Comparison of ENCODE assay signal across 1 cellular context in the genomic region with DNA sequence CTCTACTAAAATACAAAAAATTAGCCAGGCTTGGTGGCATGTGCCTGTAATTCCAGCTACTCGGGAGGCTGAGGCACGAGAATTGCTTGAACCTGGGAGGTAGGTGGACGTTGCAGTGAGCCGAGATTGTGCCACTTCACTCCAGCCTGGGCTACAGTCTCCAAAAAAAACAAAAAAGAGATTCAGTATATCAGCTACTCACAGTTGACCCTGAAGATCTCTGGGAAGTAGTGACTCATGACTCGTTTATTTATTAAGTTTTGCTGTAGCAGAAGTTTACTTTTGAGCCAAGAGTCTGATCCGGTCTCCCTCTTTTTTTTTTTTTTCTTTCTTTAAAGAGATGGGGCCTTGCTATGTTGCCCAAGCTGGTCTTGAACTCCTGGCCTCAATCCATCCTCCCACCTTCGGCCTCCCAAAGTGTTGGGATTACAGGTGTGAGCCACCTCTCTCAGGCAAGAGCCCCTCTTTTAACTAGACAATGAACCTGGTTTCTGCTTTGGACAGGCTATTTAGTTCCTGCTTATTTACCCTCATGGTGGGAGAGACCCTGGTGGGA.
TF ChIP-seq lines count a peak whose summit lies in the region.

No MANE protein-coding gene starts in this region.

TF ChIP-seq in H1, 55 proteins besides CTCF, POLR2A, EP300 and RAD21:
- TF ChIP-seq ZNF274 (IDR thresholded peaks at IDR 0.05; ENCODE audit: borderline replicate concordance, extremely low read depth, low read length) (no peak), NRF1 (IDR thresholded peaks at IDR 0.05; ENCODE audit: low read depth, low read length) (no peak)
- TF ChIP-seq, protein P1, sequence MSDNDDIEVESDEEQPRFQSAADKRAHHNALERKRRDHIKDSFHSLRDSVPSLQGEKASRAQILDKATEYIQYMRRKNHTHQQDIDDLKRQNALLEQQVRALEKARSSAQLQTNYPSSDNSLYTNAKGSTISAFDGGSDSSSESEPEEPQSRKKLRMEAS (IDR thresholded peaks at IDR 0.05): no peak
